20 cellular contexts compared by ENCODE assay signal in the genomic region with DNA sequence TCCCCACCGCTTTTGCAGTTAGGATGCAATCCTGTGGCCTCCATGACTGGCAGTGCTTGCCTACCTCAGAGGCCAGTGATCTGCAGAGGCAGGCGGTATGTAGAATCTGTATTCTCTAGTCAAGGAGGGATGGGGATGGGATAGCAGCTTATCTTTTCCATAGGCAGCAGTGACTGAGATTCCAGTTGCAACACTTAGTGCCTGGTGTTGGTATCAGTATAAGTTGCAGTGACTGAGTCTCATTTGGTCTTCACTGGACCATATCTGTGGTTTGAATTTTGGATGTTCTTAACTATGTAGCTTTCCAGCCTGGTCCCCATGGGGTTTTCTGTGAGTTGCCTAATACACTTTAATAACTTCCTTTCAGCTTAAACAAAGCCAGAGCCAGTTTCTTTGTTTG. TPM values are rescaled to one million over a fixed set of nuclear protein-coding genes. Genes with fewer than 3 reads are reported as not detected.
A peak's percentile ranks its signal among the peaks of the same experiment; 100 is the strongest.
DNase-seq lines count a peak whose midpoint lies in the region; ATAC-seq and TF ChIP-seq lines count a peak whose summit lies in the region.
"Had no signal": no experiment of that assay in that cellular context is flagged by ENCODE, and none has a peak within 500 bp of the region (broad histone marks: within the 10 kb centered on the region; RNA-seq: fewer than 3 reads in every experiment).

No MANE protein-coding gene starts in this region.

- in situ Hi-C loops in ACHN (cut with HindIII; ENCODE audit: low pct_ligation_motif_present, low pct_unique_long_range_greater_than_20kb, low sequenced_read_pairs) = no loop called here

- DNase-seq in CD4-positive, alpha-beta T cell = no peak
- DNase-seq in GM12865 (ENCODE audit: low read depth) (peak; percentile 33), cardiac fibroblast (ENCODE audit: low read depth in 2 of 2) (peak; percentile 56 to 70), pons (ENCODE audit: low spot score) (no peak), ACHN (no peak), lower leg skin (ENCODE audit: low spot score in 2 of 2) (no peak)
- no peak for DNase-seq in naive thymus-derived CD4-positive, alpha-beta T cell
- DNase-seq: activated naive CD4-positive, alpha-beta T cell treated with anti-CD3 and anti-CD28 coated beads for 36 hours; cortex of kidney; DMS79; heart left ventricle; mesenchymal stem cell; NCI-H2107; NCI-H524 treated with DMSO at 0.1 percent for 48 hours; SJCRH30; stimulated activated naive CD4-positive, alpha-beta T cell treated with Interleukin-2 at 50 U/mL for 16 hours; upper lobe of left lung had no signal

- CTCF ChIA-PET in CD4-positive, alpha-beta T cell (lab: Charles Lee) = interaction anchor here (1.7 kb wide), 1 partner anchor 35 kb away, joined by 5 read pairs; no protein-coding TSS in a partner anchor
- CTCF ChIA-PET in naive thymus-derived CD4-positive, alpha-beta T cell (lab: Charles Lee) = no interaction called here

- TF ChIP-seq POLR2A in lower leg skin (IDR thresholded peaks at IDR 0.05) = no peak

- peaks cover 96% of the 10 kb centered on the region for H3K4me1 Mint-ChIP-seq in CD4-positive, alpha-beta T cell (ENCODE audit: low read depth)
- H3K4me1 Mint-ChIP-seq in naive thymus-derived CD4-positive, alpha-beta T cell = peaks cover 72 to 99% (median 95%) of the 10 kb centered on the region in 7 donors

- H3K27ac ChIP-seq in CD4-positive, alpha-beta T cell (ENCODE audit: low read depth, low read length) = no peak overlapping the region
- no peak overlapping the region for H3K27ac ChIP-seq in naive thymus-derived CD4-positive, alpha-beta T cell (ENCODE audit: low read depth, low read length)
- H3K27ac ChIP-seq: C4-2B, heart left ventricle, SJCRH30, upper lobe of left lung had no signal

- intact Hi-C loops in CD4-positive, alpha-beta T cell (cut with DNase I, micrococcal nuclease) = loop anchor here in 1 of 2 experiments (5.0 kb wide), 1 partner anchor 39 kb away; no protein-coding TSS in a partner anchor
- intact Hi-C loops in naive thymus-derived CD4-positive, alpha-beta T cell (cut with micrococcal nuclease) = no loop called here
- intact Hi-C loops in lower leg skin (cut with DNase I; ENCODE audit: low total_unique reads) = no loop called here

- POLR2A ChIA-PET in CD4-positive, alpha-beta T cell (lab: Charles Lee) = interaction anchor here (1.3 to 2.2 kb wide), 2 partner anchors 9 kb away, joined by 5 read pairs; no protein-coding TSS in a partner anchor
- POLR2A ChIA-PET in naive thymus-derived CD4-positive, alpha-beta T cell (lab: Charles Lee) = interaction anchor here (1.2 to 4.2 kb wide), 4 partner anchors 9 to 116 kb away, joined by 3 to 16 read pairs (median 6); partner anchors contain the start of gene VPS26C

- no peak overlapping the region for H3K4me3 Mint-ChIP-seq in CD4-positive, alpha-beta T cell
- peak overlapping the region in 7 of 10 donors; percentile 18 to 71 (median 57) for H3K4me3 Mint-ChIP-seq in naive thymus-derived CD4-positive, alpha-beta T cell
- H3K4me3 Mint-ChIP-seq: activated naive CD4-positive, alpha-beta T cell treated with anti-CD3 and anti-CD28 coated beads for 36 hours; T-helper 2 cell treated with Interferon-gamma antibody and Interleukin-4, amounts not matched to agents 5 μg/mL and 100 μg/mL, for 36 hours had no signal

- H3K9me3 ChIP-seq in CD4-positive, alpha-beta T cell (ENCODE audit: control insufficient read depth, low read length) = no peaks in the 10 kb centered on the region
- H3K9me3 ChIP-seq in naive thymus-derived CD4-positive, alpha-beta T cell (ENCODE audit: control insufficient read depth in 2 of 3, low read length in 3 of 3) = no peaks in the 10 kb centered on the region
- H3K9me3 ChIP-seq: SJCRH30, upper lobe of left lung had no signal

- H3K9me3 Mint-ChIP-seq in CD4-positive, alpha-beta T cell = peaks cover 2% of the 10 kb centered on the region
- peaks cover 0 to 12% (median 3%) of the 10 kb centered on the region in 11 donors for H3K9me3 Mint-ChIP-seq in naive thymus-derived CD4-positive, alpha-beta T cell
- H3K9me3 Mint-ChIP-seq: T-helper 2 cell treated with Interferon-gamma antibody and Interleukin-4, amounts not matched to agents 5 μg/mL and 100 μg/mL, for 36 hours had no signal

- no peak for ATAC-seq in CD4-positive, alpha-beta T cell (ENCODE audit: poor library complexity)
- no peak for ATAC-seq in naive thymus-derived CD4-positive, alpha-beta T cell
- no peak for ATAC-seq in HG02981 (IDR thresholded peaks at IDR 0.05; ENCODE audit: unreplicated experiment)

- H3K36me3 ChIP-seq in naive thymus-derived CD4-positive, alpha-beta T cell (ENCODE audit: control insufficient read depth in 2 of 3, insufficient read depth in 3 of 3, low read length in 3 of 3) = no peaks in the 10 kb centered on the region
- H3K36me3 ChIP-seq: heart left ventricle, upper lobe of left lung had no signal

- H3K4me3 ChIP-seq in GM12865 (ENCODE audit: low read depth, low read length) = no peak overlapping the region
- H3K4me3 ChIP-seq in cardiac fibroblast (replicated peaks in 1 of 2; ENCODE audit: low read depth in 2 of 2, low read length in 2 of 2) = no peak overlapping the region
- H3K4me3 ChIP-seq in naive thymus-derived CD4-positive, alpha-beta T cell (ENCODE audit: low read length) = no peak overlapping the region
- no peak overlapping the region for H3K4me3 ChIP-seq in lower leg skin (ENCODE audit: low read depth, poor library complexity, severe bottlenecking)
- H3K4me3 ChIP-seq: heart left ventricle, SJCRH30, upper lobe of left lung had no signal

- no peaks in the 10 kb centered on the region for H3K27me3 Mint-ChIP-seq in CD4-positive, alpha-beta T cell
- H3K27me3 Mint-ChIP-seq in naive thymus-derived CD4-positive, alpha-beta T cell = no peaks in the 10 kb centered on the region

- peaks cover 70 to 73% of the 10 kb centered on the region in 2 donors for H3K4me1 ChIP-seq in naive thymus-derived CD4-positive, alpha-beta T cell (ENCODE audit: control insufficient read depth in 2 of 2, insufficient read depth in 2 of 2, low read length in 2 of 2)
- H3K4me1 ChIP-seq: SJCRH30 had no signal

- H3K36me3 Mint-ChIP-seq in CD4-positive, alpha-beta T cell (ENCODE audit: low read depth) = peaks cover 16% of the 10 kb centered on the region
- H3K36me3 Mint-ChIP-seq in naive thymus-derived CD4-positive, alpha-beta T cell = peaks cover 4 to 21% (median 12%) of the 10 kb centered on the region in 5 donors

- no peaks in the 10 kb centered on the region for H3K27me3 ChIP-seq in CD4-positive, alpha-beta T cell (ENCODE audit: control insufficient read depth, insufficient read depth, low read length)
- no peaks in the 10 kb centered on the region for H3K27me3 ChIP-seq in naive thymus-derived CD4-positive, alpha-beta T cell (ENCODE audit: control insufficient read depth in 2 of 2, insufficient read depth in 2 of 2, low read length in 2 of 2)
- H3K27me3 ChIP-seq: heart left ventricle, SJCRH30, upper lobe of left lung had no signal

- no peak for TF ChIP-seq CTCF in CD4-positive, alpha-beta T cell (IDR thresholded peaks at IDR 0.05)
- TF ChIP-seq CTCF in GM12865 (IDR thresholded peaks at IDR 0.05; ENCODE audit: insufficient read depth, low read depth, low read length, missing control alignments) = no peak
- TF ChIP-seq CTCF in cardiac fibroblast (IDR thresholded peaks at IDR 0.05; ENCODE audit: low read depth, low read length) = no peak
- TF ChIP-seq CTCF in lower leg skin (IDR thresholded peaks at IDR 0.05) = no peak

- WGBS in lower leg skin, 2 donors = 97 to 98% methylated on average over 2 of the region's 2 CpGs

- H3K27ac Mint-ChIP-seq in CD4-positive, alpha-beta T cell = peak overlapping the region; percentile 3
- peak overlapping the region in 5 of 9 donors; percentile 58 to 81 (median 71) for H3K27ac Mint-ChIP-seq in naive thymus-derived CD4-positive, alpha-beta T cell
- H3K27ac Mint-ChIP-seq: activated naive CD4-positive, alpha-beta T cell treated with anti-CD3 and anti-CD28 coated beads for 36 hours had no signal

RNA-seq across cellular contexts. Expression of gene DYRK1A, which starts 16.5 kb away (rescaled TPM):
- total RNA-seq in CD4-positive, alpha-beta T cell = 100 to 1,000 TPM; 135 to 145 TPM
- 100 to 1,000 TPM in 4 of 5 experiments, 10 to 100 TPM in 1; 86.0 to 142 (median 125) TPM for total RNA-seq in naive thymus-derived CD4-positive, alpha-beta T cell
- 1 to 10 TPM; 3.3 to 7.6 TPM for polyA plus RNA-seq in naive thymus-derived CD4-positive, alpha-beta T cell
- total RNA-seq in lower leg skin = 10 to 100 TPM; 60.2 to 97.8 (median 79.8) TPM

Comparison
In these comparisons a context has a peak if more than half of its experiments do, and no peak if none do; other contexts are left out.
1. DNase-seq: peak in GM12865 (single experiment) and cardiac fibroblast (2 of 2); none in CD4-positive, alpha-beta T cell (0 of 10), naive thymus-derived CD4-positive, alpha-beta T cell (0 of 9), pons (single experiment), ACHN (single experiment) and lower leg skin (0 of 2).